In the genomic region with DNA sequence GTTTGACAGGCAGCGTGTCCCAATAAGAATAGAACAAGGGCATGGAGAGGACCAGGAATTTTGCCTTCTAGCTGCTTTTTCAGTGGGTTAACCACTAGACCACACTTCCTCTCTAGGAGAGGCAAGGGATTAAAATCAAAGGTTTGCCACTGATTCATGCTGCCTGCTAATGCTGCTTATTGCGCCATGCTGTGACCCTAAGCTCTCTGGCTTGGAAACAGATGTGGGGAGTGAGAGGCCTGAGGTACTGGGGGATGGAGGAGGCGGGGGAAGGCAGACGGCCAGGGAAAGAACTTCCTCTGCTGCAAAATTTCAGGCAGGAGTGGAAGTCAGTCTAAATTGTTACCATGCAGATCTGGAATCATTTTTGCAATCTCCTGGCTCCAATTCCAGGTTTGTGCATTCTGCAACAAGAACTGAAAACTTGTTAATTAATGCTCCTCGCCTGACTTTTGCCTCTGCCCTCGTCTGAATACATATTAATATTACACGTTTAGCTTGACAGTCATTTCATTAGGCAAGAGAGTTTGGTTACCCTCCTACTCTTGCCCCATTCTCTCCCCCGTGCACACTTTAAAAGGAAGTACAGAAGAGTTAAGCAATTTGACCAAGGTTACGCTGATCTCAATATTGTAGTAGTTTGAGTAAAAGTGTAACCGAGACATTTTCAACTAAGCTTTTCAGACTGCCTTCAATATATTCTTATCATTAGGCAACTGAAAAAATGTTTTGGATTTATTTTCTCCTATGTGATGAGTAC, we compare ENCODE assay signal across 9 cellular contexts.
DNase-seq lines count a peak whose midpoint lies in the region; ATAC-seq and TF ChIP-seq lines count a peak whose summit lies in the region.
"Had no signal": no experiment of that assay in that cellular context is flagged by ENCODE, and none has a peak within 500 bp of the region (broad histone marks: within the 10 kb centered on the region; RNA-seq: fewer than 3 reads in every experiment).

No MANE protein-coding gene starts in this region.

- ATAC-seq in GM18861 (IDR thresholded peaks at IDR 0.05; ENCODE audit: unreplicated experiment) (peak; percentile 58), HG03565 (IDR thresholded peaks at IDR 0.05; ENCODE audit: unreplicated experiment) (peak; percentile 65), WTC11 (peak; percentile 83), gastrocnemius medialis (peak; percentile 77 to 80), HG02588 (IDR thresholded peaks at IDR 0.05; ENCODE audit: unreplicated experiment) (no peak)
- no peak for ATAC-seq in effector memory CD8-positive, alpha-beta T cell (replicated peaks)
- ATAC-seq: Panc1 had no signal

- H3K36me3 ChIP-seq in right atrium auricular region: no peaks in the 10 kb centered on the region
- no peaks in the 10 kb centered on the region for H3K36me3 ChIP-seq in gastrocnemius medialis

- peaks cover 4% of the 10 kb centered on the region; the same call in 1 of the 2 replicates for H3K9me3 Mint-ChIP-seq in WTC11
- H3K9me3 Mint-ChIP-seq in effector memory CD8-positive, alpha-beta T cell: no peaks in the 10 kb centered on the region

- intact Hi-C loops in gastrocnemius medialis (cut with DNase I; ENCODE audit: low total_unique reads): no loop called here

- no peaks in the 10 kb centered on the region for H3K27me3 ChIP-seq in right atrium auricular region
- H3K27me3 ChIP-seq in gastrocnemius medialis: no peaks in the 10 kb centered on the region

- H3K4me1 ChIP-seq in right atrium auricular region (peaks cover 0 to 33% of the 10 kb centered on the region in 2 donors), gastrocnemius medialis (peaks cover 0 to 4% of the 10 kb centered on the region in 2 donors)

- in situ Hi-C loops in gastrocnemius medialis (cut with MboI; ENCODE audit: low sequenced_read_pairs in 4 of 4): no loop called here

- H3K27ac ChIP-seq in right atrium auricular region (peak overlapping the region; percentile 72 to 77), gastrocnemius medialis (peak overlapping the region; percentile 55 to 73 (median 64))

- no peak overlapping the region for H3K4me3 Mint-ChIP-seq in WTC11
- H3K4me3 Mint-ChIP-seq in effector memory CD8-positive, alpha-beta T cell: no peak overlapping the region

- H3K4me3 ChIP-seq in right atrium auricular region (no peak overlapping the region), gastrocnemius medialis (no peak overlapping the region)

- H3K36me3 Mint-ChIP-seq in WTC11: no peaks in the 10 kb centered on the region
- H3K36me3 Mint-ChIP-seq in effector memory CD8-positive, alpha-beta T cell (ENCODE audit: insufficient read depth): no peaks in the 10 kb centered on the region

- no peak for TF ChIP-seq POLR2A in gastrocnemius medialis (IDR thresholded peaks at IDR 0.05)

- peaks cover 0 to 5% of the 10 kb centered on the region in 2 donors for H3K9me3 ChIP-seq in right atrium auricular region
- H3K9me3 ChIP-seq in gastrocnemius medialis: no peaks in the 10 kb centered on the region

- no peak overlapping the region for H3K27ac Mint-ChIP-seq in WTC11
- H3K27ac Mint-ChIP-seq in effector memory CD8-positive, alpha-beta T cell: no peak overlapping the region

- POLR2A ChIA-PET in WTC11 (lab: Charles Lee): interaction anchor here (0.9 kb wide), 1 partner anchor 16 kb away, joined by 3 read pairs; no protein-coding TSS in a partner anchor

- no peaks in the 10 kb centered on the region for H3K27me3 Mint-ChIP-seq in WTC11 (ENCODE audit: low read depth)
- peaks cover 19 to 22% of the 10 kb centered on the region in 2 donors for H3K27me3 Mint-ChIP-seq in effector memory CD8-positive, alpha-beta T cell

- TF ChIP-seq CTCF in WTC11 (IDR thresholded peaks at IDR 0.05): no peak
- no peak for TF ChIP-seq CTCF in right atrium auricular region (IDR thresholded peaks at IDR 0.05)
- no peak for TF ChIP-seq CTCF in gastrocnemius medialis (IDR thresholded peaks at IDR 0.05 in 4 of 5, conservative IDR thresholded peaks at IDR 0.05 in 1 of 5)

- CTCF ChIA-PET in WTC11 (lab: Charles Lee): interaction anchor here (0.7 kb wide), 2 partner anchors 48 to 67 kb away, joined by 3 to 7 read pairs; no protein-coding TSS in a partner anchor

- H3K4me1 Mint-ChIP-seq in WTC11: peaks cover 25% of the 10 kb centered on the region
- peaks cover 0 to 15% of the 10 kb centered on the region in 2 donors for H3K4me1 Mint-ChIP-seq in effector memory CD8-positive, alpha-beta T cell (ENCODE audit: low read depth in 2 of 2)

- no peak for DNase-seq in WTC11 (ENCODE audit: low spot score)
- peak; percentile 86 for DNase-seq in right atrium auricular region (ENCODE audit: low spot score)
- DNase-seq in gastrocnemius medialis: peak; percentile 65 to 78
- no peak for DNase-seq in UCSD-AML1 (lab: John Stamatoyannopoulos, UW; ENCODE audit: unreplicated experiment)
- DNase-seq in effector memory CD8-positive, alpha-beta T cell: no peak

TF ChIP-seq in WTC11, 78 proteins besides CTCF, POLR2A, EP300 and RAD21 (continues in another document):
- TF ChIP-seq, protein P1, sequence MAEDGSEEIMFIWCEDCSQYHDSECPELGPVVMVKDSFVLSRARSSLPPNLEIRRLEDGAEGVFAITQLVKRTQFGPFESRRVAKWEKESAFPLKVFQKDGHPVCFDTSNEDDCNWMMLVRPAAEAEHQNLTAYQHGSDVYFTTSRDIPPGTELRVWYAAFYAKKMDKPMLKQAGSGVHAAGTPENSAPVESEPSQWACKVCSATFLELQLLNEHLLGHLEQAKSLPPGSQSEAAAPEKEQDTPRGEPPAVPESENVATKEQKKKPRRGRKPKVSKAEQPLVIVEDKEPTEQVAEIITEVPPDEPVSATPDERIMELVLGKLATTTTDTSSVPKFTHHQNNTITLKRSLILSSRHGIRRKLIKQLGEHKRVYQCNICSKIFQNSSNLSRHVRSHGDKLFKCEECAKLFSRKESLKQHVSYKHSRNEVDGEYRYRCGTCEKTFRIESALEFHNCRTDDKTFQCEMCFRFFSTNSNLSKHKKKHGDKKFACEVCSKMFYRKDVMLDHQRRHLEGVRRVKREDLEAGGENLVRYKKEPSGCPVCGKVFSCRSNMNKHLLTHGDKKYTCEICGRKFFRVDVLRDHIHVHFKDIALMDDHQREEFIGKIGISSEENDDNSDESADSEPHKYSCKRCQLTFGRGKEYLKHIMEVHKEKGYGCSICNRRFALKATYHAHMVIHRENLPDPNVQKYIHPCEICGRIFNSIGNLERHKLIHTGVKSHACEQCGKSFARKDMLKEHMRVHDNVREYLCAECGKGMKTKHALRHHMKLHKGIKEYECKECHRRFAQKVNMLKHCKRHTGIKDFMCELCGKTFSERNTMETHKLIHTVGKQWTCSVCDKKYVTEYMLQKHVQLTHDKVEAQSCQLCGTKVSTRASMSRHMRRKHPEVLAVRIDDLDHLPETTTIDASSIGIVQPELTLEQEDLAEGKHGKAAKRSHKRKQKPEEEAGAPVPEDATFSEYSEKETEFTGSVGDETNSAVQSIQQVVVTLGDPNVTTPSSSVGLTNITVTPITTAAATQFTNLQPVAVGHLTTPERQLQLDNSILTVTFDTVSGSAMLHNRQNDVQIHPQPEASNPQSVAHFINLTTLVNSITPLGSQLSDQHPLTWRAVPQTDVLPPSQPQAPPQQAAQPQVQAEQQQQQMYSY (CRISPR knock-in tag; IDR thresholded peaks at IDR 0.05): no peak
- no peak for TF ChIP-seq ATF1 (CRISPR knock-in tag; IDR thresholded peaks at IDR 0.05)
- TF ChIP-seq, protein P2, sequence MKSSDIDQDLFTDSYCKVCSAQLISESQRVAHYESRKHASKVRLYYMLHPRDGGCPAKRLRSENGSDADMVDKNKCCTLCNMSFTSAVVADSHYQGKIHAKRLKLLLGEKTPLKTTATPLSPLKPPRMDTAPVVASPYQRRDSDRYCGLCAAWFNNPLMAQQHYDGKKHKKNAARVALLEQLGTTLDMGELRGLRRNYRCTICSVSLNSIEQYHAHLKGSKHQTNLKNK (CRISPR knock-in tag; IDR thresholded peaks at IDR 0.05): no peak
- TF ChIP-seq, protein P3, sequence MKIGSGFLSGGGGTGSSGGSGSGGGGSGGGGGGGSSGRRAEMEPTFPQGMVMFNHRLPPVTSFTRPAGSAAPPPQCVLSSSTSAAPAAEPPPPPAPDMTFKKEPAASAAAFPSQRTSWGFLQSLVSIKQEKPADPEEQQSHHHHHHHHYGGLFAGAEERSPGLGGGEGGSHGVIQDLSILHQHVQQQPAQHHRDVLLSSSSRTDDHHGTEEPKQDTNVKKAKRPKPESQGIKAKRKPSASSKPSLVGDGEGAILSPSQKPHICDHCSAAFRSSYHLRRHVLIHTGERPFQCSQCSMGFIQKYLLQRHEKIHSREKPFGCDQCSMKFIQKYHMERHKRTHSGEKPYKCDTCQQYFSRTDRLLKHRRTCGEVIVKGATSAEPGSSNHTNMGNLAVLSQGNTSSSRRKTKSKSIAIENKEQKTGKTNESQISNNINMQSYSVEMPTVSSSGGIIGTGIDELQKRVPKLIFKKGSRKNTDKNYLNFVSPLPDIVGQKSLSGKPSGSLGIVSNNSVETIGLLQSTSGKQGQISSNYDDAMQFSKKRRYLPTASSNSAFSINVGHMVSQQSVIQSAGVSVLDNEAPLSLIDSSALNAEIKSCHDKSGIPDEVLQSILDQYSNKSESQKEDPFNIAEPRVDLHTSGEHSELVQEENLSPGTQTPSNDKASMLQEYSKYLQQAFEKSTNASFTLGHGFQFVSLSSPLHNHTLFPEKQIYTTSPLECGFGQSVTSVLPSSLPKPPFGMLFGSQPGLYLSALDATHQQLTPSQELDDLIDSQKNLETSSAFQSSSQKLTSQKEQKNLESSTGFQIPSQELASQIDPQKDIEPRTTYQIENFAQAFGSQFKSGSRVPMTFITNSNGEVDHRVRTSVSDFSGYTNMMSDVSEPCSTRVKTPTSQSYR (CRISPR knock-in tag; IDR thresholded peaks at IDR 0.05): no peak
- TF ChIP-seq CREB1 (CRISPR knock-in tag; IDR thresholded peaks at IDR 0.05): no peak
- no peak for TF ChIP-seq ETV6 (CRISPR knock-in tag; IDR thresholded peaks at IDR 0.05)
- TF ChIP-seq, protein P4, sequence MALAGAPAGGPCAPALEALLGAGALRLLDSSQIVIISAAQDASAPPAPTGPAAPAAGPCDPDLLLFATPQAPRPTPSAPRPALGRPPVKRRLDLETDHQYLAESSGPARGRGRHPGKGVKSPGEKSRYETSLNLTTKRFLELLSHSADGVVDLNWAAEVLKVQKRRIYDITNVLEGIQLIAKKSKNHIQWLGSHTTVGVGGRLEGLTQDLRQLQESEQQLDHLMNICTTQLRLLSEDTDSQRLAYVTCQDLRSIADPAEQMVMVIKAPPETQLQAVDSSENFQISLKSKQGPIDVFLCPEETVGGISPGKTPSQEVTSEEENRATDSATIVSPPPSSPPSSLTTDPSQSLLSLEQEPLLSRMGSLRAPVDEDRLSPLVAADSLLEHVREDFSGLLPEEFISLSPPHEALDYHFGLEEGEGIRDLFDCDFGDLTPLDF (CRISPR knock-in tag; IDR thresholded peaks at IDR 0.05): no peak

Comparison
In these comparisons a context has a peak if more than half of its experiments do, and no peak if none do; other contexts are left out.
1. ATAC-seq: peak in GM18861 (single experiment), HG03565 (single experiment), WTC11 (single experiment) and gastrocnemius medialis (2 of 2); none in HG02588 (single experiment) and effector memory CD8-positive, alpha-beta T cell (single experiment).
2. DNase-seq: peak in right atrium auricular region (single experiment) and gastrocnemius medialis (2 of 2); none in WTC11 (single experiment), UCSD-AML1 (single experiment) and effector memory CD8-positive, alpha-beta T cell (0 of 3).